Comparison of ENCODE assay signal across 22 cellular contexts in genomic region chr22:33563568-33563967, GRCh38.
DNase-seq lines count a peak whose midpoint lies in the region; ATAC-seq, FAIRE-seq and TF ChIP-seq lines count a peak whose summit lies in the region.
"Had no signal": no experiment of that assay in that cellular context is flagged by ENCODE, and none has a peak within 500 bp of the region (broad histone marks: within the 10 kb centered on the region; RNA-seq: fewer than 3 reads in every experiment).

No MANE protein-coding gene starts in this region.

- 14% methylated on average over 7 of the region's 7 CpGs for WGBS in liver
- 87% methylated on average over 7 of the region's 7 CpGs for WGBS in HepG2 (ENCODE audit: low lambda C conversion rate)
- 48 to 51% methylated on average over 7 of the region's 7 CpGs for WGBS in thyroid gland, 2 donors

- CTCF ChIA-PET in HepG2 (lab: Yijun Ruan, JAX; ENCODE audit: low intra/inter-chr PET ratio, low total read pairs) = no interaction called here

- H3K27ac Mint-ChIP-seq in nephron progenitor cell = peak overlapping the region; percentile 53
- H3K27ac Mint-ChIP-seq: activated naive CD8-positive, alpha-beta T cell treated with anti-CD3 and anti-CD28 coated beads, Interleukin-2, amount 10 ng/mL, durations not matched to agents 7 days and 5 days; CD4-positive, alpha-beta T cell; effector memory CD8-positive, alpha-beta T cell had no signal

- peaks cover 3% of the 10 kb centered on the region for H3K27me3 Mint-ChIP-seq in nephron progenitor cell (ENCODE audit: low read depth, poor library complexity)
- H3K27me3 Mint-ChIP-seq: CD4-positive, alpha-beta T cell; effector memory CD8-positive, alpha-beta T cell had no signal

- ATAC-seq in HepG2 (no peak), esophagus mucosa (no peak)
- ATAC-seq: effector memory CD8-positive, alpha-beta T cell had no signal

- POLR2A ChIA-PET in HepG2 (lab: Yijun Ruan, JAX) = interaction anchor here (0.9 to 1.5 kb wide), 2 partner anchors 12 to 23 kb away, joined by 3 to 4 read pairs; no protein-coding TSS in a partner anchor

- H3K4me2 ChIP-seq in HepG2 (ENCODE audit: low read depth, low read length) = no peak overlapping the region

- peak; percentile 11 to 19 for TF ChIP-seq RAD21 in liver (IDR thresholded peaks at IDR 0.05)
- TF ChIP-seq RAD21 in HepG2 (CRISPR knock-in tag; IDR thresholded peaks at IDR 0.05) = no peak

- H3K4me1 Mint-ChIP-seq in nephron progenitor cell = peaks cover 12% of the 10 kb centered on the region

- H3K27me3 ChIP-seq in liver (ENCODE audit: control insufficient read depth in 4 of 4, insufficient read depth in 4 of 4, low read length in 3 of 4) (no peaks in the 10 kb centered on the region), HepG2 (ENCODE audit: control insufficient read depth in 1 of 2, insufficient read depth in 2 of 2, low read length in 2 of 2) (no peaks in the 10 kb centered on the region), duodenal mucosa (ENCODE audit: control insufficient read depth in 1 of 2, insufficient read depth in 2 of 2, low read length in 2 of 2) (no peaks in the 10 kb centered on the region), thyroid gland (no peaks in the 10 kb centered on the region)
- H3K27me3 ChIP-seq: neutrophil, uterus had no signal

- FAIRE-seq in HepG2 (lab: Jason Lieb, UNC) = no peak

- H3K4me1 ChIP-seq in liver (ENCODE audit: control insufficient read depth in 4 of 4, insufficient read depth in 4 of 4, low read length in 3 of 4) (peaks cover 7 to 33% (median 20%) of the 10 kb centered on the region in 4 donors), HepG2 (ENCODE audit: insufficient read depth, low read length) (peaks cover 53% of the 10 kb centered on the region), duodenal mucosa (ENCODE audit: control insufficient read depth in 1 of 2, insufficient read depth in 2 of 2, low read length in 2 of 2) (no peaks in the 10 kb centered on the region), thyroid gland (no peaks in the 10 kb centered on the region)
- H3K4me1 ChIP-seq: uterus had no signal

- no peaks in the 10 kb centered on the region for H3K79me2 ChIP-seq in HepG2 (ENCODE audit: insufficient read depth, low read length)

- H3K4me3 ChIP-seq in liver (ENCODE audit: low read depth in 1 of 3, low read length in 3 of 3) = peak overlapping the region in 1 of 3 donors; percentile 4
- no peak overlapping the region for H3K4me3 ChIP-seq in HepG2 (replicated peaks in 1 of 3; ENCODE audit: insufficient read depth in 1 of 3, low read depth in 2 of 3, low read length in 3 of 3)
- no peak overlapping the region for H3K4me3 ChIP-seq in duodenal mucosa (ENCODE audit: low read depth in 1 of 2, low read length in 2 of 2)
- no peak overlapping the region for H3K4me3 ChIP-seq in thyroid gland (replicated peaks in 1 of 3)
- H3K4me3 ChIP-seq: uterus had no signal

- peak overlapping the region; percentile 38 to 43 for H3K27ac ChIP-seq in liver (ENCODE audit: low read depth in 1 of 2, low read length in 2 of 2)
- no peak overlapping the region for H3K27ac ChIP-seq in HepG2 (ENCODE audit: extremely low read length, insufficient read depth, low read length)
- H3K27ac ChIP-seq in duodenal mucosa (ENCODE audit: low read depth, low read length) = peak overlapping the region; percentile 14
- H3K27ac ChIP-seq in thyroid gland = peak overlapping the region in 1 of 3 donors; percentile 2
- H3K27ac ChIP-seq: neutrophil had no signal

- DNase-seq in HepG2 (ENCODE audit: low spot score) (no peak), nephron progenitor cell (no peak), ureter (ENCODE audit: low spot score) (no peak), iPS-NIHi11 (ENCODE audit: low spot score) (no peak), thyroid gland (no peak)
- DNase-seq: activated CD4-positive, alpha-beta T cell treated with anti-CD3 and anti-CD28 coated beads, Interleukin-2, amount 50 U/mL, for 48 hours; activated CD4-positive, CD25-positive, alpha-beta regulatory T cell; activated CD8-positive, alpha-beta memory T cell treated with anti-CD3 and anti-CD28 coated beads, Interleukin-2, amount 50 U/mL, for 48 hours; activated naive CD8-positive, alpha-beta T cell treated with anti-CD3 and anti-CD28 coated beads, Interleukin-2, amount 10 ng/mL, durations not matched to agents 7 days and 5 days; CD4-positive, alpha-beta T cell; DMS 273 treated with DMSO at 0.1 percent for 48 hours; effector memory CD8-positive, alpha-beta T cell; H7; head of caudate nucleus; NCI-H1105; NCI-H2171; NCI-H526 treated with DMSO at 0.1 percent for 48 hours; uterus had no signal

- H3K9me3 ChIP-seq in liver (ENCODE audit: control insufficient read depth in 4 of 4, low read length in 3 of 4) (no peaks in the 10 kb centered on the region), HepG2 (ENCODE audit: low read length) (no peaks in the 10 kb centered on the region), duodenal mucosa (ENCODE audit: control insufficient read depth in 1 of 2, low read length in 2 of 2) (no peaks in the 10 kb centered on the region), thyroid gland (no peaks in the 10 kb centered on the region)
- H3K9me3 ChIP-seq: neutrophil, uterus had no signal

- H2AFZ ChIP-seq in HepG2 (ENCODE audit: low read length) = no peak overlapping the region

- no TSS peak for BruUV-seq in HepG2 (replicated peaks; lab: Mats Ljungman, UMichigan)

- H3K36me3 ChIP-seq in liver (ENCODE audit: control insufficient read depth in 4 of 4, insufficient read depth in 3 of 4, low read depth in 1 of 4, low read length in 3 of 4) = no peaks in the 10 kb centered on the region
- H3K36me3 ChIP-seq in HepG2 (replicated peaks in 1 of 2; ENCODE audit: control insufficient read depth in 1 of 2, insufficient read depth in 2 of 2, low read length in 2 of 2) = no peaks in the 10 kb centered on the region
- H3K36me3 ChIP-seq in duodenal mucosa (ENCODE audit: control insufficient read depth in 1 of 2, insufficient read depth in 2 of 2, low read length in 2 of 2) = no peaks in the 10 kb centered on the region
- no peaks in the 10 kb centered on the region for H3K36me3 ChIP-seq in thyroid gland
- H3K36me3 ChIP-seq: neutrophil, uterus had no signal

- peaks cover 49% of the 10 kb centered on the region for H3K36me3 Mint-ChIP-seq in nephron progenitor cell (ENCODE audit: low read depth)
- H3K36me3 Mint-ChIP-seq: activated naive CD8-positive, alpha-beta T cell treated with anti-CD3 and anti-CD28 coated beads, Interleukin-2, amount 10 ng/mL, durations not matched to agents 7 days and 5 days had no signal

- no peak overlapping the region for H3K4me3 Mint-ChIP-seq in nephron progenitor cell
- H3K4me3 Mint-ChIP-seq: activated naive CD8-positive, alpha-beta T cell treated with anti-CD3 and anti-CD28 coated beads, Interleukin-2, amount 10 ng/mL, durations not matched to agents 7 days and 5 days; CD4-positive, alpha-beta T cell; effector memory CD8-positive, alpha-beta T cell had no signal

- no peak for TF ChIP-seq CTCF in liver (IDR thresholded peaks at IDR 0.05; ENCODE audit: low read depth, low read length, missing input control)
- TF ChIP-seq CTCF in HepG2 (CRISPR knock-in tag; IDR thresholded peaks at IDR 0.05) = no peak
- TF ChIP-seq CTCF in nephron progenitor cell (IDR thresholded peaks at IDR 0.05) = no peak
- TF ChIP-seq CTCF in thyroid gland (IDR thresholded peaks at IDR 0.05) = no peak

- no peak for TF ChIP-seq EP300 in HepG2 (IDR thresholded peaks at IDR 0.05; ENCODE audit: low read depth in 2 of 2, low read length in 2 of 2)
- no peak for TF ChIP-seq EP300 in HepG2 (CRISPR knock-in tag; IDR thresholded peaks at IDR 0.05; ENCODE audit: borderline replicate concordance)

- intact Hi-C loops in HepG2 (cut with micrococcal nuclease; ENCODE audit: unreplicated experiment) = no loop called here
- intact Hi-C loops in thyroid gland (cut with DNase I) = no loop called here

- peaks cover 5% of the 10 kb centered on the region for H3K9me3 Mint-ChIP-seq in nephron progenitor cell

- no peaks in the 10 kb centered on the region for H4K20me1 ChIP-seq in HepG2 (ENCODE audit: insufficient read depth, low read length)

- peak overlapping the region; percentile 10 to 20 for H3K9ac ChIP-seq in liver (ENCODE audit: low read depth in 1 of 2, low read length in 2 of 2)
- H3K9ac ChIP-seq in HepG2 (ENCODE audit: insufficient read depth, low read depth, low read length) = no peak overlapping the region
- no peak overlapping the region for H3K9ac ChIP-seq in duodenal mucosa (ENCODE audit: low read depth in 1 of 2, low read length in 2 of 2)

- in situ Hi-C loops in HepG2 (cut with HindIII; ENCODE audit: extremely low pct_ligation_motif_present, low pct_unique_long_range_greater_than_20kb) = no loop called here

- TF ChIP-seq POLR2A in HepG2 (IDR thresholded peaks at IDR 0.05; ENCODE audit: insufficient read depth in 1 of 2, low read depth in 2 of 2, low read length in 2 of 2) (no peak), thyroid gland (IDR thresholded peaks at IDR 0.05) (no peak)

TF ChIP-seq in HepG2, 621 proteins besides CTCF, POLR2A, EP300 and RAD21:
- no peak for TF ChIP-seq PBX3 (CRISPR knock-in tag; IDR thresholded peaks at IDR 0.05; ENCODE audit: borderline replicate concordance)
- no peak for TF ChIP-seq ZKSCAN8 (CRISPR knock-in tag; IDR thresholded peaks at IDR 0.05; ENCODE audit: borderline replicate concordance)
- no peak for TF ChIP-seq GRHL1 (CRISPR knock-in tag; conservative IDR thresholded peaks at IDR 0.05)

Comparison
In these comparisons a context has a peak if more than half of its experiments do, and no peak if none do; other contexts are left out.
1. H3K9ac ChIP-seq: peak in liver (2 of 2); none in HepG2 (single experiment) and duodenal mucosa (0 of 2).